Comparison of ENCODE assay signal across 25 cellular contexts in genomic region chr2:30184035-30184434, GRCh38.
"Had no signal": no experiment of that assay in that cellular context is flagged by ENCODE, and none has a peak within 500 bp of the region (broad histone marks: within the 10 kb centered on the region; RNA-seq: fewer than 3 reads in every experiment).

No MANE protein-coding gene starts in this region.

- H3K36me3 ChIP-seq: neutrophil, pancreas, right lobe of liver, stomach, thyroid gland, vagina had no signal

- H3K4me2 ChIP-seq: smooth muscle cell had no signal

- H3K27me3 ChIP-seq: dorsolateral prefrontal cortex, neutrophil, pancreas, right lobe of liver, stomach, thyroid gland, vagina had no signal

- H3K27ac ChIP-seq: dorsolateral prefrontal cortex, neutrophil, pancreas, right lobe of liver, stomach, thyroid gland, vagina had no signal

- H3K9me3 ChIP-seq: mucosa of descending colon, neutrophil, pancreas, right lobe of liver, stomach, thyroid gland, vagina had no signal

- H3K4me1 ChIP-seq: pancreas, right lobe of liver, stomach had no signal

- H3K9me3 Mint-ChIP-seq: mesothelial cell of epicardium; natural killer cell treated with Interleukin-12 subunit alpha and Interleukin-12 subunit beta and Interleukin-15 and Interleukin-18, amount 100 ng/mL, for 72 hours; neural crest cell; stimulated activated effector memory CD8-positive, alpha-beta T cell treated with anti-CD3 and anti-CD28 coated beads, Interleukin-12 subunit alpha, Interleukin-12 subunit beta, amount 100 ng/mL, for 72 hours had no signal

- H3K36me3 Mint-ChIP-seq: mesothelial cell of epicardium; naive B cell; natural killer cell treated with Interleukin-12 subunit alpha and Interleukin-12 subunit beta and Interleukin-15 and Interleukin-18, amount 100 ng/mL, for 72 hours; stimulated activated effector memory CD8-positive, alpha-beta T cell treated with anti-CD3 and anti-CD28 coated beads, Interleukin-12 subunit alpha, Interleukin-12 subunit beta, amount 100 ng/mL, for 72 hours had no signal

- H3K27ac Mint-ChIP-seq: mesothelial cell of epicardium; stimulated activated effector memory CD8-positive, alpha-beta T cell treated with anti-CD3 and anti-CD28 coated beads, Interleukin-12 subunit alpha, Interleukin-12 subunit beta, amount 100 ng/mL, for 72 hours had no signal

- H3K27me3 Mint-ChIP-seq: natural killer cell treated with Interleukin-12 subunit alpha and Interleukin-12 subunit beta and Interleukin-15 and Interleukin-18, amount 100 ng/mL, for 72 hours had no signal

- ATAC-seq: mucosa of descending colon; pancreas; right lobe of liver; stimulated activated effector memory CD8-positive, alpha-beta T cell treated with anti-CD3 and anti-CD28 coated beads, Interleukin-12 subunit alpha, Interleukin-12 subunit beta, amount 100 ng/mL, for 72 hours had no signal

- DNase-seq: cortex of kidney; dorsolateral prefrontal cortex; effector CD4-positive, alpha-beta T cell; head of caudate nucleus; mesenchymal stem cell; mucosa of descending colon; naive B cell; pancreas; retina; right lobe of liver; stimulated activated CD4-positive, alpha-beta T cell treated with anti-CD3 and anti-CD28 coated beads, Interleukin-12 subunit alpha, Interleukin-12 subunit beta, amount 100 ng/mL, for 4 hours; stimulated activated CD4-positive, alpha-beta T cell treated with anti-CD3 and anti-CD28 coated beads, Interleukin-2, amount 100 ng/mL, for 24 hours; stimulated activated CD4-positive, alpha-beta T cell treated with anti-CD3 and anti-CD28 coated beads, Interleukin-4, amount 100 ng/mL, for 24 hours; stimulated activated naive CD4-positive, alpha-beta T cell treated with Interleukin-2 at 50 U/mL for 16 hours; stomach; thyroid gland; trophoblast cell had no signal

- H3K4me3 Mint-ChIP-seq: mesothelial cell of epicardium; naive B cell; natural killer cell treated with Interleukin-12 subunit alpha and Interleukin-12 subunit beta and Interleukin-15 and Interleukin-18, amount 100 ng/mL, for 72 hours; neural crest cell; stimulated activated effector memory CD8-positive, alpha-beta T cell treated with anti-CD3 and anti-CD28 coated beads, Interleukin-12 subunit alpha, Interleukin-12 subunit beta, amount 100 ng/mL, for 72 hours had no signal

- H3K4me1 Mint-ChIP-seq: mesothelial cell of epicardium; neural crest cell; stimulated activated effector memory CD8-positive, alpha-beta T cell treated with anti-CD3 and anti-CD28 coated beads, Interleukin-12 subunit alpha, Interleukin-12 subunit beta, amount 100 ng/mL, for 72 hours had no signal

- H3K4me3 ChIP-seq: dorsolateral prefrontal cortex, lung, mucosa of descending colon, pancreas, right lobe of liver, smooth muscle cell, stomach, thyroid gland, vagina had no signal
